17 cellular contexts compared by ENCODE assay signal in genomic region chr14:35303149-35303548, GRCh38. TPM values are rescaled to one million over a fixed set of nuclear protein-coding genes. Genes with fewer than 3 reads are reported as not detected.
DNase-seq lines count a peak whose midpoint lies in the region; ATAC-seq and TF ChIP-seq lines count a peak whose summit lies in the region.
"Had no signal": no experiment of that assay in that cellular context is flagged by ENCODE, and none has a peak within 500 bp of the region (broad histone marks: within the 10 kb centered on the region; RNA-seq: fewer than 3 reads in every experiment).

No MANE protein-coding gene starts in this region.

- H3K9me3 ChIP-seq in CD4-positive, CD25-positive, alpha-beta regulatory T cell (ENCODE audit: control insufficient read depth in 2 of 2, low read length in 2 of 2): no peaks in the 10 kb centered on the region
- no peaks in the 10 kb centered on the region for H3K9me3 ChIP-seq in upper lobe of left lung
- H3K9me3 ChIP-seq: A549, uterus had no signal

- peak overlapping the region; percentile 3 for H3K27ac Mint-ChIP-seq in activated CD4-positive, alpha-beta T cell treated with anti-CD3 and anti-CD28 coated beads, Interleukin-2, amount 10 ng/mL, durations not matched to agents 7 days and 5 days
- H3K27ac Mint-ChIP-seq in CD4-positive, CD25-positive, alpha-beta regulatory T cell: peak overlapping the region; percentile 72 to 92 (median 74)
- peak overlapping the region; percentile 89 for H3K27ac Mint-ChIP-seq in activated T-helper 1 cell treated with anti-CD3 and anti-CD28 coated beads, Interleukin-12 subunit alpha, Interleukin-12 subunit beta, Interleukin-2, Interleukin-4 antibody, amounts not matched to agents 30 ng/mL and 10 ng/mL and 1 ng/mL, durations not matched to agents 14 hours and 24 hours and 36 hours
- peak overlapping the region; percentile 68 to 87 for H3K27ac Mint-ChIP-seq in natural killer cell

- WGBS in upper lobe of left lung, 2 donors: 98% methylated on average over 2 of the region's 2 CpGs

- ATAC-seq in CD4-positive, CD25-positive, alpha-beta regulatory T cell (ENCODE audit: low read depth in 2 of 2): no peak
- ATAC-seq in natural killer cell (no peak), GM19023 (IDR thresholded peaks at IDR 0.05; ENCODE audit: unreplicated experiment) (no peak), upper lobe of left lung (ENCODE audit: low FRiP score in 2 of 2) (no peak)
- ATAC-seq: A549 had no signal

- peaks cover 55% of the 10 kb centered on the region for H3K4me1 ChIP-seq in CD4-positive, CD25-positive, alpha-beta regulatory T cell (ENCODE audit: control insufficient read depth, insufficient read depth, low read length, poor library complexity, severe bottlenecking)
- peaks cover 31 to 50% (median 39%) of the 10 kb centered on the region in 4 donors for H3K4me1 ChIP-seq in upper lobe of left lung
- H3K4me1 ChIP-seq: uterus had no signal

- H3K4me3 ChIP-seq in CD4-positive, CD25-positive, alpha-beta regulatory T cell (ENCODE audit: low read depth, low read length): peak overlapping the region; percentile 16
- H3K4me3 ChIP-seq in upper lobe of left lung: no peak overlapping the region
- H3K4me3 ChIP-seq: A549, PC-9, uterus had no signal

- no peak for TF ChIP-seq EP300 in upper lobe of left lung (IDR thresholded peaks at IDR 0.05)

- CTCF ChIA-PET in activated CD4-positive, alpha-beta T cell treated with anti-CD3 and anti-CD28 coated beads, Interleukin-2, amount 10 ng/mL, durations not matched to agents 7 days and 5 days (lab: Charles Lee): interaction anchor here (0.7 to 2.1 kb wide), 5 partner anchors 9 to 101 kb away, joined by 3 to 6 read pairs (median 4); partner anchors contain the start of gene NFKBIA

- POLR2A ChIA-PET in activated CD4-positive, alpha-beta T cell treated with anti-CD3 and anti-CD28 coated beads, Interleukin-2, amount 10 ng/mL, durations not matched to agents 7 days and 5 days (lab: Charles Lee): no interaction called here

- intact Hi-C loops in activated T-helper 1 cell treated with anti-CD3 and anti-CD28 coated beads, Interleukin-12 subunit alpha, Interleukin-12 subunit beta, Interleukin-2, Interleukin-4 antibody, amounts not matched to agents 30 ng/mL and 10 ng/mL and 1 ng/mL, durations not matched to agents 14 hours and 24 hours and 36 hours (cut with micrococcal nuclease): no loop called here
- intact Hi-C loops in natural killer cell (cut with micrococcal nuclease): no loop called here

- TF ChIP-seq POLR2A in upper lobe of left lung (IDR thresholded peaks at IDR 0.05): no peak

- peaks cover 7% of the 10 kb centered on the region for H3K36me3 ChIP-seq in CD4-positive, CD25-positive, alpha-beta regulatory T cell (ENCODE audit: control insufficient read depth, insufficient read depth, low read length)
- peaks cover 0 to 11% (median 0%) of the 10 kb centered on the region in 4 donors for H3K36me3 ChIP-seq in upper lobe of left lung
- H3K36me3 ChIP-seq: uterus had no signal

- H3K4me3 Mint-ChIP-seq in activated CD4-positive, alpha-beta T cell treated with anti-CD3 and anti-CD28 coated beads, Interleukin-2, amount 10 ng/mL, durations not matched to agents 7 days and 5 days: no peak overlapping the region
- H3K4me3 Mint-ChIP-seq in CD4-positive, CD25-positive, alpha-beta regulatory T cell: peak overlapping the region in 3 of 4 donors; percentile 57 to 69 (median 66)
- no peak overlapping the region for H3K4me3 Mint-ChIP-seq in activated T-helper 1 cell treated with anti-CD3 and anti-CD28 coated beads, Interleukin-12 subunit alpha, Interleukin-12 subunit beta, Interleukin-2, Interleukin-4 antibody, amounts not matched to agents 30 ng/mL and 10 ng/mL and 1 ng/mL, durations not matched to agents 14 hours and 24 hours and 36 hours
- H3K4me3 Mint-ChIP-seq in natural killer cell: no peak overlapping the region

- no peak overlapping the region for H3K27ac ChIP-seq in CD4-positive, CD25-positive, alpha-beta regulatory T cell (ENCODE audit: insufficient read depth, low read length, poor library complexity, severe bottlenecking)
- no peak overlapping the region for H3K27ac ChIP-seq in upper lobe of left lung
- H3K27ac ChIP-seq: A549, C4-2B, PC-9, uterus had no signal

- no peaks in the 10 kb centered on the region for H3K27me3 ChIP-seq in CD4-positive, CD25-positive, alpha-beta regulatory T cell (ENCODE audit: control insufficient read depth, insufficient read depth, low read length)
- no peaks in the 10 kb centered on the region for H3K27me3 ChIP-seq in upper lobe of left lung
- H3K27me3 ChIP-seq: uterus had no signal

- TF ChIP-seq CTCF in natural killer cell (IDR thresholded peaks at IDR 0.05) (no peak), upper lobe of left lung (IDR thresholded peaks at IDR 0.05) (no peak)

- H3K36me3 Mint-ChIP-seq in activated CD4-positive, alpha-beta T cell treated with anti-CD3 and anti-CD28 coated beads, Interleukin-2, amount 10 ng/mL, durations not matched to agents 7 days and 5 days (ENCODE audit: low read depth): peaks cover 21% of the 10 kb centered on the region
- peaks cover 7% of the 10 kb centered on the region for H3K36me3 Mint-ChIP-seq in CD4-positive, CD25-positive, alpha-beta regulatory T cell
- H3K36me3 Mint-ChIP-seq in activated T-helper 1 cell treated with anti-CD3 and anti-CD28 coated beads, Interleukin-12 subunit alpha, Interleukin-12 subunit beta, Interleukin-2, Interleukin-4 antibody, amounts not matched to agents 30 ng/mL and 10 ng/mL and 1 ng/mL, durations not matched to agents 14 hours and 24 hours and 36 hours (ENCODE audit: low read depth): peaks cover 16% of the 10 kb centered on the region
- no peaks in the 10 kb centered on the region for H3K36me3 Mint-ChIP-seq in natural killer cell

- DNase-seq in activated CD4-positive, alpha-beta T cell treated with anti-CD3 and anti-CD28 coated beads, Interleukin-2, amount 10 ng/mL, durations not matched to agents 7 days and 5 days: no peak
- no peak for DNase-seq in activated CD4-positive, alpha-beta T cell treated with anti-CD3 and anti-CD28 coated beads for 48 hours
- no peak for DNase-seq in CD4-positive, CD25-positive, alpha-beta regulatory T cell
- no peak for DNase-seq in activated T-helper 1 cell treated with anti-CD3 and anti-CD28 coated beads, Interleukin-12 subunit alpha, Interleukin-12 subunit beta, Interleukin-2, Interleukin-4 antibody, amounts not matched to agents 30 ng/mL and 10 ng/mL and 1 ng/mL, durations not matched to agents 14 hours and 24 hours and 36 hours (ENCODE audit: low spot score)
- no peak for DNase-seq in natural killer cell
- no peak for DNase-seq in stimulated activated CD4-positive, alpha-beta T cell treated with anti-CD3 and anti-CD28 coated beads, Interleukin-2, amount 100 ng/mL, for 48 hours
- no peak for DNase-seq in upper lobe of left lung
- DNase-seq: amygdala, cerebellar nuclear complex, NCI-H2029 treated with DMSO at 0.1 percent for 48 hours, NCI-H524 treated with DMSO at 0.1 percent for 48 hours, PC-9, SK-N-SH, uterus had no signal

- H3K27me3 Mint-ChIP-seq in activated CD4-positive, alpha-beta T cell treated with anti-CD3 and anti-CD28 coated beads, Interleukin-2, amount 10 ng/mL, durations not matched to agents 7 days and 5 days: no peaks in the 10 kb centered on the region
- H3K27me3 Mint-ChIP-seq in CD4-positive, CD25-positive, alpha-beta regulatory T cell: no peaks in the 10 kb centered on the region
- H3K27me3 Mint-ChIP-seq in activated T-helper 1 cell treated with anti-CD3 and anti-CD28 coated beads, Interleukin-12 subunit alpha, Interleukin-12 subunit beta, Interleukin-2, Interleukin-4 antibody, amounts not matched to agents 30 ng/mL and 10 ng/mL and 1 ng/mL, durations not matched to agents 14 hours and 24 hours and 36 hours (ENCODE audit: insufficient read depth): no peaks in the 10 kb centered on the region
- no peaks in the 10 kb centered on the region for H3K27me3 Mint-ChIP-seq in natural killer cell (ENCODE audit: low read depth in 2 of 2)

- H3K4me1 Mint-ChIP-seq in activated CD4-positive, alpha-beta T cell treated with anti-CD3 and anti-CD28 coated beads, Interleukin-2, amount 10 ng/mL, durations not matched to agents 7 days and 5 days: peaks cover 47% of the 10 kb centered on the region
- peaks cover 38 to 65% (median 46%) of the 10 kb centered on the region in 4 donors for H3K4me1 Mint-ChIP-seq in CD4-positive, CD25-positive, alpha-beta regulatory T cell
- H3K4me1 Mint-ChIP-seq in activated T-helper 1 cell treated with anti-CD3 and anti-CD28 coated beads, Interleukin-12 subunit alpha, Interleukin-12 subunit beta, Interleukin-2, Interleukin-4 antibody, amounts not matched to agents 30 ng/mL and 10 ng/mL and 1 ng/mL, durations not matched to agents 14 hours and 24 hours and 36 hours (ENCODE audit: low read depth): peaks cover 43% of the 10 kb centered on the region
- H3K4me1 Mint-ChIP-seq in natural killer cell: peaks cover 42 to 43% of the 10 kb centered on the region in 2 donors

- H3K9me3 Mint-ChIP-seq in activated CD4-positive, alpha-beta T cell treated with anti-CD3 and anti-CD28 coated beads, Interleukin-2, amount 10 ng/mL, durations not matched to agents 7 days and 5 days: peaks cover 5% of the 10 kb centered on the region
- H3K9me3 Mint-ChIP-seq in CD4-positive, CD25-positive, alpha-beta regulatory T cell: no peaks in the 10 kb centered on the region
- peaks cover 3% of the 10 kb centered on the region for H3K9me3 Mint-ChIP-seq in activated T-helper 1 cell treated with anti-CD3 and anti-CD28 coated beads, Interleukin-12 subunit alpha, Interleukin-12 subunit beta, Interleukin-2, Interleukin-4 antibody, amounts not matched to agents 30 ng/mL and 10 ng/mL and 1 ng/mL, durations not matched to agents 14 hours and 24 hours and 36 hours
- no peaks in the 10 kb centered on the region for H3K9me3 Mint-ChIP-seq in natural killer cell

RNA-seq across cellular contexts. Expression of gene PSMA6, which starts 11.0 kb away (rescaled TPM):
- 100 to 1,000 TPM; 231 to 248 TPM for total RNA-seq in activated CD4-positive, alpha-beta T cell treated with anti-CD3 and anti-CD28 coated beads, Interleukin-2, amount 10 ng/mL, durations not matched to agents 7 days and 5 days
- 132 TPM for total RNA-seq in CD4-positive, CD25-positive, alpha-beta regulatory T cell
- 100 to 1,000 TPM; 330 to 480 (median 385) TPM for polyA plus RNA-seq in CD4-positive, CD25-positive, alpha-beta regulatory T cell
- 475 and 479 TPM in 2 replicates for total RNA-seq in activated T-helper 1 cell treated with anti-CD3 and anti-CD28 coated beads, Interleukin-12 subunit alpha, Interleukin-12 subunit beta, Interleukin-2, Interleukin-4 antibody, amounts not matched to agents 30 ng/mL and 10 ng/mL and 1 ng/mL, durations not matched to agents 14 hours and 24 hours and 36 hours
- total RNA-seq in natural killer cell (100 to 1,000 TPM; 130 to 141 (median 139) TPM), upper lobe of left lung (100 to 1,000 TPM in 4 of 6 donors, 10 to 100 TPM in 2; 63.9 to 213 (median 162) TPM)

Comparison
In these comparisons a context has a peak if more than half of its experiments do, and no peak if none do; other contexts are left out.
1. H3K27ac Mint-ChIP-seq: peak in every context shown above with its lines; median percentile 89 in activated T-helper 1 cell treated with anti-CD3 and anti-CD28 coated beads, Interleukin-12 subunit alpha, Interleukin-12 subunit beta, Interleukin-2, Interleukin-4 antibody, amounts not matched to agents 30 ng/mL and 10 ng/mL and 1 ng/mL, durations not matched to agents 14 hours and 24 hours and 36 hours; 78 in natural killer cell; 74 in CD4-positive, CD25-positive, alpha-beta regulatory T cell; 3 in activated CD4-positive, alpha-beta T cell treated with anti-CD3 and anti-CD28 coated beads, Interleukin-2, amount 10 ng/mL, durations not matched to agents 7 days and 5 days.
2. H3K4me3 Mint-ChIP-seq: peak in CD4-positive, CD25-positive, alpha-beta regulatory T cell (3 of 4); none in activated CD4-positive, alpha-beta T cell treated with anti-CD3 and anti-CD28 coated beads, Interleukin-2, amount 10 ng/mL, durations not matched to agents 7 days and 5 days (single experiment), activated T-helper 1 cell treated with anti-CD3 and anti-CD28 coated beads, Interleukin-12 subunit alpha, Interleukin-12 subunit beta, Interleukin-2, Interleukin-4 antibody, amounts not matched to agents 30 ng/mL and 10 ng/mL and 1 ng/mL, durations not matched to agents 14 hours and 24 hours and 36 hours (single experiment) and natural killer cell (single experiment).